19 cellular contexts compared by ENCODE assay signal in the genomic region with DNA sequence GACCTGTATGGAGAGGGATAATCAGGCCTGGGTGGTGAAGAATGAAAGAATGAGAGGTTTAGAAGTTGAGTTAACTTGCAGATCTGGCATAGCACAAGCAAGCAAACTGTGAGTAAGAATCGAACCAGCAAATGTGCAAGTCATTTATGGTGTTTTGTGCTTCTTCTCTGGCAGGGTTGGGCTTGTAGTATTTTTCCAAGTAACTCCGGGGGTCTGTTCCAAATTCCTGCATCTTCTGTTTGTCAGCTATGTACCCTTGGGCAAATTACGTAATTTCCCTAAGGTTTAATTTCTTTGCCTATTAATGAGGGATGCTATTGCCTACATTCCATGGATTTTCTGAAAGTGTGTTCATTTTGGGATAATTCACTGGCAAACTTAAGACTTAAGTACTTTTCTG.
DNase-seq lines count a peak whose midpoint lies in the region; ATAC-seq and TF ChIP-seq lines count a peak whose summit lies in the region.
"Had no signal": no experiment of that assay in that cellular context is flagged by ENCODE, and none has a peak within 500 bp of the region (broad histone marks: within the 10 kb centered on the region; RNA-seq: fewer than 3 reads in every experiment).

No MANE protein-coding gene starts in this region.

- DNase-seq in AG20443 (ENCODE audit: low spot score) (peak; percentile 15), EL (peak; percentile 20), IMR-90 (no peak), fibroblast of gingiva (ENCODE audit: low read depth) (peak; percentile 43), right lobe of liver (no peak), cerebellum (ENCODE audit: low spot score) (no peak), caudate nucleus (lab: John Stamatoyannopoulos, UW) (no peak)
- DNase-seq: 8988T; AML-193; CD4-positive, alpha-beta memory T cell; DMS79 treated with DMSO at 0.1 percent for 48 hours; GOT3; H7; HFFc6 had no signal

- WGBS in IMR-90 (ENCODE audit: extremely low coverage in 2 of 2, insufficient read length in 1 of 2), 2 experiments = 52% methylated on average over 2 of the region's 3 CpGs; no CpG with 5 or more reads in 1 of the 2 experiments
- WGBS in right lobe of liver (ENCODE audit: insufficient coverage, low coverage, low lambda C conversion rate, missing lambda C conversion rate) = 57% methylated on average over 3 of the region's 3 CpGs

- no peak overlapping the region for H3K56ac ChIP-seq in IMR-90 (ENCODE audit: extremely low read depth, insufficient read depth, low read length)

- H2AK9ac ChIP-seq in IMR-90 (replicated peaks; ENCODE audit: low read depth, low read length, poor library complexity) = no peak overlapping the region

- dilution Hi-C loops in IMR-90 (cut with HindIII; ENCODE audit: low sequenced_read_pairs, unreplicated experiment) = no loop called here

- H3K79me1 ChIP-seq in IMR-90 (ENCODE audit: low read depth in 1 of 2, low read length in 2 of 2) = no peaks in the 10 kb centered on the region

- H3K36me3 ChIP-seq in IMR-90 (ENCODE audit: control insufficient read depth, insufficient read depth, low read length) = no peaks in the 10 kb centered on the region
- H3K36me3 ChIP-seq in right lobe of liver = no peaks in the 10 kb centered on the region
- H3K36me3 ChIP-seq: BLaER1 had no signal

- H2AK5ac ChIP-seq in IMR-90 (ENCODE audit: low read depth, low read length) = no peak overlapping the region

- H4K8ac ChIP-seq in IMR-90 (ENCODE audit: low read depth in 2 of 2, low read length in 2 of 2) = no peak overlapping the region

- no peak overlapping the region for H3K18ac ChIP-seq in IMR-90 (ENCODE audit: low read depth, low read length)

- intact Hi-C loops in IMR-90 (cut with micrococcal nuclease) = no loop called here
- intact Hi-C loops in right lobe of liver (cut with DNase I) = no loop called here

- H4K5ac ChIP-seq in IMR-90 (ENCODE audit: low read depth, low read length) = no peak overlapping the region

- no peak overlapping the region for H2BK15ac ChIP-seq in IMR-90 (ENCODE audit: low read depth, low read length)

- H4K91ac ChIP-seq in IMR-90 (ENCODE audit: insufficient read depth, low read depth, low read length) = no peak overlapping the region

- peak; percentile 17; the same call in 1 of the 2 replicates for ATAC-seq in IMR-90 (ENCODE audit: low read depth)
- no peak for ATAC-seq in HG02973 (IDR thresholded peaks at IDR 0.05; ENCODE audit: unreplicated experiment)
- no peak for ATAC-seq in right lobe of liver
- ATAC-seq: HCT116, HepG2 had no signal

- no peak for TF ChIP-seq RAD21 in IMR-90 (IDR thresholded peaks at IDR 0.05; ENCODE audit: low read length)

- CTCF ChIA-PET in IMR-90 (lab: Yijun Ruan, JAX) = interaction anchor here (0.6 kb wide), 1 partner anchor 1171 kb away, joined by 3 read pairs; no protein-coding TSS in a partner anchor

- TF ChIP-seq CTCF in IMR-90 (conservative IDR thresholded peaks at IDR 0.05; ENCODE audit: low read depth, low read length) = no peak
- TF ChIP-seq CTCF in right lobe of liver (IDR thresholded peaks at IDR 0.05) = no peak

- no peak for TF ChIP-seq POLR2A in IMR-90 (IDR thresholded peaks at IDR 0.05; ENCODE audit: low read depth, low read length)
- no peak for TF ChIP-seq POLR2A in right lobe of liver (IDR thresholded peaks at IDR 0.05)

- BruUV-seq in IMR-90 (replicated peaks; lab: Mats Ljungman, UMichigan) = no TSS peak

- no peak overlapping the region for H2BK120ac ChIP-seq in IMR-90 (ENCODE audit: low read depth, low read length)

- H3K23ac ChIP-seq in IMR-90 (ENCODE audit: low read depth, low read length) = no peak overlapping the region

- H3K9me3 ChIP-seq in IMR-90 (ENCODE audit: control insufficient read depth, insufficient read depth, low read length) (no peaks in the 10 kb centered on the region), right lobe of liver (no peaks in the 10 kb centered on the region)
- H3K9me3 ChIP-seq: BLaER1 had no signal

- no peak overlapping the region for H2BK20ac ChIP-seq in IMR-90 (ENCODE audit: low read depth, low read length)

- POLR2A ChIA-PET in IMR-90 (lab: Charles Lee; ENCODE audit: unreplicated experiment) = no interaction called here

- H3K4me1 ChIP-seq in IMR-90 (ENCODE audit: control insufficient read depth, insufficient read depth, low read length) (peaks cover 2% of the 10 kb centered on the region; the same call in 1 of the 2 replicates), right lobe of liver (no peaks in the 10 kb centered on the region)
- H3K4me1 ChIP-seq: BLaER1 had no signal

- no peak overlapping the region for H3K4ac ChIP-seq in IMR-90 (ENCODE audit: low read depth, low read length)

- no peak overlapping the region for H3K9ac ChIP-seq in IMR-90 (ENCODE audit: low read depth, low read length)
- H3K9ac ChIP-seq: BLaER1, KMS-11 had no signal

- no peaks in the 10 kb centered on the region for H3K9me1 ChIP-seq in IMR-90 (ENCODE audit: insufficient read depth, low read length)

- H3K27ac ChIP-seq in IMR-90 (ENCODE audit: insufficient read depth, low read length) (no peak overlapping the region), right lobe of liver (no peak overlapping the region), caudate nucleus (ENCODE audit: low read depth, low read length) (no peak overlapping the region)
- H3K27ac ChIP-seq: BLaER1, KMS-11 had no signal

- peak overlapping the region; percentile 25 for H2AFZ ChIP-seq in IMR-90 (replicated peaks; ENCODE audit: low read length, poor library complexity)

- H3K27me3 ChIP-seq in IMR-90 (ENCODE audit: control insufficient read depth, insufficient read depth, low read length) (no peaks in the 10 kb centered on the region), right lobe of liver (no peaks in the 10 kb centered on the region)
- H3K27me3 ChIP-seq: BLaER1 had no signal

- H4K20me1 ChIP-seq in IMR-90 (ENCODE audit: insufficient read depth, low read length) = no peaks in the 10 kb centered on the region
- H4K20me1 ChIP-seq: BLaER1 had no signal

- no peak overlapping the region for H3K4me2 ChIP-seq in IMR-90 (ENCODE audit: low read depth, low read length)
- H3K4me2 ChIP-seq: BLaER1, KMS-11 had no signal

- H3K14ac ChIP-seq in IMR-90 (replicated peaks; ENCODE audit: low read depth, low read length) = no peak overlapping the region

- H3K4me3 ChIP-seq in IMR-90 (ENCODE audit: insufficient read depth, low read depth, low read length) (no peak overlapping the region), right lobe of liver (no peak overlapping the region)
- H3K4me3 ChIP-seq: BLaER1 had no signal

- no peak overlapping the region for H2BK5ac ChIP-seq in IMR-90 (ENCODE audit: low read depth, low read length, poor library complexity, severe bottlenecking)

- in situ Hi-C loops in IMR-90 (cut with MboI; ENCODE audit: low sequenced_read_pairs) = no loop called here

TF ChIP-seq in IMR-90, 13 proteins besides CTCF, POLR2A, EP300 and RAD21:
- TF ChIP-seq FOS (IDR thresholded peaks at IDR 0.05; ENCODE audit: low read depth, low read length) = no peak
- TF ChIP-seq, protein P1, sequence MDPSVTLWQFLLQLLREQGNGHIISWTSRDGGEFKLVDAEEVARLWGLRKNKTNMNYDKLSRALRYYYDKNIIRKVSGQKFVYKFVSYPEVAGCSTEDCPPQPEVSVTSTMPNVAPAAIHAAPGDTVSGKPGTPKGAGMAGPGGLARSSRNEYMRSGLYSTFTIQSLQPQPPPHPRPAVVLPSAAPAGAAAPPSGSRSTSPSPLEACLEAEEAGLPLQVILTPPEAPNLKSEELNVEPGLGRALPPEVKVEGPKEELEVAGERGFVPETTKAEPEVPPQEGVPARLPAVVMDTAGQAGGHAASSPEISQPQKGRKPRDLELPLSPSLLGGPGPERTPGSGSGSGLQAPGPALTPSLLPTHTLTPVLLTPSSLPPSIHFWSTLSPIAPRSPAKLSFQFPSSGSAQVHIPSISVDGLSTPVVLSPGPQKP (IDR thresholded peaks at IDR 0.05; ENCODE audit: borderline replicate concordance, low read depth, low read length) = no peak
- no peak for TF ChIP-seq RCOR1 (IDR thresholded peaks at IDR 0.05; ENCODE audit: insufficient replicate concordance, low read length)
- TF ChIP-seq RFX5 (IDR thresholded peaks at IDR 0.05; ENCODE audit: low read depth, low read length) = no peak
- no peak for TF ChIP-seq CHD1 (IDR thresholded peaks at IDR 0.05; ENCODE audit: low read depth, low read length)
- TF ChIP-seq NFE2L2 (IDR thresholded peaks at IDR 0.05; ENCODE audit: low read depth, low read length) = peak; percentile 36; the same call in 1 of the 2 replicates
- TF ChIP-seq, protein P2, sequence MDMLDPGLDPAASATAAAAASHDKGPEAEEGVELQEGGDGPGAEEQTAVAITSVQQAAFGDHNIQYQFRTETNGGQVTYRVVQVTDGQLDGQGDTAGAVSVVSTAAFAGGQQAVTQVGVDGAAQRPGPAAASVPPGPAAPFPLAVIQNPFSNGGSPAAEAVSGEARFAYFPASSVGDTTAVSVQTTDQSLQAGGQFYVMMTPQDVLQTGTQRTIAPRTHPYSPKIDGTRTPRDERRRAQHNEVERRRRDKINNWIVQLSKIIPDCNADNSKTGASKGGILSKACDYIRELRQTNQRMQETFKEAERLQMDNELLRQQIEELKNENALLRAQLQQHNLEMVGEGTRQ (IDR thresholded peaks at IDR 0.05; ENCODE audit: low read depth, low read length) = no peak
- TF ChIP-seq CEBPB (IDR thresholded peaks at IDR 0.05; ENCODE audit: low read depth, low read length) = peak; percentile 29; the same call in 1 of the 2 replicates
- no peak for TF ChIP-seq BHLHE40 (IDR thresholded peaks at IDR 0.05; ENCODE audit: low read depth, low read length)
- no peak for TF ChIP-seq SMC3 (IDR thresholded peaks at IDR 0.05; ENCODE audit: low read depth, low read length)
- no peak for TF ChIP-seq MXI1 (IDR thresholded peaks at IDR 0.05; ENCODE audit: borderline replicate concordance, low read depth, low read length)
- TF ChIP-seq MAZ (IDR thresholded peaks at IDR 0.05; ENCODE audit: borderline replicate concordance, low read depth, low read length) = no peak
- no peak for TF ChIP-seq MAFK (IDR thresholded peaks at IDR 0.05; ENCODE audit: low read depth, low read length)

Comparison
In these comparisons a context has a peak if more than half of its experiments do, and no peak if none do; other contexts are left out.
1. DNase-seq: peak in AG20443 (single experiment), EL (single experiment) and fibroblast of gingiva (single experiment); none in IMR-90 (single experiment), right lobe of liver (0 of 3), cerebellum (single experiment) and caudate nucleus (0 of 61).